Comparison of ENCODE assay signal across 1 cellular context in genomic region chr7:13949450-13949849, GRCh38.
TF ChIP-seq lines count a peak whose summit lies in the region.

No MANE protein-coding gene starts in this region.

TF ChIP-seq in HEK293, 187 proteins besides CTCF, POLR2A, EP300 and RAD21 (continued from another document):
- no peak for TF ChIP-seq ZBTB7A (tag by site-specific recombination; IDR thresholded peaks at IDR 0.05; ENCODE audit: low read depth)
- TF ChIP-seq WT1 (tag by site-specific recombination; IDR thresholded peaks at IDR 0.05), result peak; percentile 78
- TF ChIP-seq ZNF423 (tag by site-specific recombination; IDR thresholded peaks at IDR 0.05), result no peak
- TF ChIP-seq ZNF558 (tag by site-specific recombination; IDR thresholded peaks at IDR 0.05), result no peak
- TF ChIP-seq ZNF211 (tag by site-specific recombination; IDR thresholded peaks at IDR 0.05; ENCODE audit: low read depth), result no peak
- TF ChIP-seq ZNF138 (tag by site-specific recombination; IDR thresholded peaks at IDR 0.05; ENCODE audit: borderline replicate concordance), result no peak
- TF ChIP-seq ZNF221 (tag by site-specific recombination; IDR thresholded peaks at IDR 0.05; ENCODE audit: borderline replicate concordance), result no peak
TF ChIP-seq in HEK293: peak in this region for 32.
